ENCODE assay signal across 21 cellular contexts in genomic region chr1:9356829-9357466, GRCh38.
"Had no signal": no experiment of that assay in that cellular context is flagged by ENCODE, and none has a peak within 500 bp of the region (broad histone marks: within the 10 kb centered on the region; RNA-seq: fewer than 3 reads in every experiment).

No MANE protein-coding gene starts in this region.

- H3K4me3 Mint-ChIP-seq: endodermal cell; natural killer cell; neural progenitor cell; stimulated activated naive CD8-positive, alpha-beta T cell treated with anti-CD3 and anti-CD28 coated beads, Interleukin-15, amount 100 ng/mL, for 72 hours; type B pancreatic cell had no signal

- H3K4me1 Mint-ChIP-seq: endodermal cell; natural killer cell; stimulated activated naive CD8-positive, alpha-beta T cell treated with anti-CD3 and anti-CD28 coated beads, Interleukin-15, amount 100 ng/mL, for 72 hours had no signal

- H3K9me3 ChIP-seq: esophagus muscularis mucosa, gastroesophageal sphincter, lower lobe of right lung, right lobe of liver, tibial artery had no signal

- H3K4me3 ChIP-seq: dorsolateral prefrontal cortex, esophagus muscularis mucosa, gastroesophageal sphincter, lower lobe of right lung, neural progenitor cell, right lobe of liver, tibial artery had no signal

- H3K27me3 ChIP-seq: dorsolateral prefrontal cortex, esophagus muscularis mucosa, foreskin keratinocyte, gastroesophageal sphincter, neural progenitor cell, right lobe of liver, tibial artery had no signal

- H3K27me3 Mint-ChIP-seq: progenitor cell of endocrine pancreas; stimulated activated naive CD8-positive, alpha-beta T cell treated with anti-CD3 and anti-CD28 coated beads, Interleukin-15, amount 100 ng/mL, for 72 hours; type B pancreatic cell had no signal

- H3K9me3 Mint-ChIP-seq: endodermal cell, neural progenitor cell had no signal

- H3K36me3 Mint-ChIP-seq: natural killer cell had no signal

- H3K27ac Mint-ChIP-seq: endodermal cell; natural killer cell; neural progenitor cell; progenitor cell of endocrine pancreas; stimulated activated naive CD8-positive, alpha-beta T cell treated with anti-CD3 and anti-CD28 coated beads, Interleukin-15, amount 100 ng/mL, for 72 hours; type B pancreatic cell had no signal

- H3K9ac ChIP-seq: neural progenitor cell, parathyroid adenoma had no signal

- H3K27ac ChIP-seq: esophagus muscularis mucosa, foreskin keratinocyte, lower lobe of right lung, neural progenitor cell, parathyroid adenoma, right lobe of liver had no signal

- H3K36me3 ChIP-seq: neural progenitor cell had no signal

- DNase-seq: cerebellar nuclear complex; dorsolateral prefrontal cortex; effector CD4-positive, alpha-beta T cell; endodermal cell; foreskin keratinocyte; lower lobe of right lung; natural killer cell; small intestine; stimulated activated CD4-positive, alpha-beta T cell treated with anti-CD3 and anti-CD28 coated beads, Interleukin-15, amount 100 ng/mL, for 24 hours; stimulated activated CD4-positive, alpha-beta T cell treated with anti-CD3 and anti-CD28 coated beads, Interleukin-2, amount 100 ng/mL, for 48 hours; stimulated activated naive CD4-positive, alpha-beta T cell; stimulated activated naive CD8-positive, alpha-beta T cell treated with anti-CD3 and anti-CD28 coated beads, Interleukin-15, amount 100 ng/mL, for 72 hours; tibial artery had no signal

- H3K4me2 ChIP-seq: neural progenitor cell had no signal

- ATAC-seq: foreskin keratinocyte; gastroesophageal sphincter; left ventricle myocardium superior; lower lobe of right lung; natural killer cell; right lobe of liver; stimulated activated naive CD8-positive, alpha-beta T cell treated with anti-CD3 and anti-CD28 coated beads, Interleukin-15, amount 100 ng/mL, for 72 hours had no signal

- H3K4me1 ChIP-seq: foreskin keratinocyte, parathyroid adenoma, right lobe of liver had no signal
